15 cellular contexts compared by ENCODE assay signal in the genomic region with DNA sequence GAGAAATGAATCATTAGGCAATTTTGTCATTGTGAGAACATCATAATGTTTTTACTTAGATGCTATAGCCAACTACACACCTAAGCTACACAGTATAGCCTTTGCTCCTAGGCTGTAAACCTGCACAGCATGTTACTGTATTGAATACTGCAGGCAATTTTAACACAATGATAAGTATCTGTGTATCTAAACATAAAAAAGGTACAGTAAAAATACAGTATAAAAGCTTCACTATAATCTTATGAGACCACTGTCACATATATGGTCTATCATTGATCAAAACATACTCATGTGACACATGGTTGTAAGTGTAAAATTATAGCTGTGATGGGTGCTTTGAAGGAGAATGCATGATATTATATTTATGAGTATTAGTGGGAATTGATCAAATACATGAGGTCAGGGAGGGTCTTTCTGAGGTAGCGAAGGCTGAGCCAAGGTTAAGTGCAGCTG. TPM values are rescaled to one million over a fixed set of nuclear protein-coding genes. Genes with fewer than 3 reads are reported as not detected.
"Had no signal": no experiment of that assay in that cellular context is flagged by ENCODE, and none has a peak within 500 bp of the region (broad histone marks: within the 10 kb centered on the region; RNA-seq: fewer than 3 reads in every experiment).

No MANE protein-coding gene starts in this region.

- H3K79me2 ChIP-seq: parathyroid adenoma had no signal

- H3K27ac Mint-ChIP-seq: activated naive CD8-positive, alpha-beta T cell; immature natural killer cell; memory B cell; stimulated activated naive B cell treated with anti-CD40 and anti-IgM and Interleukin-4, amounts not matched to agents 10 μg/mL and 1 μg/mL and 100 μg/mL, for 72 hours; T-helper 2 cell treated with Interferon-gamma antibody and Interleukin-4, amounts not matched to agents 5 μg/mL and 100 μg/mL, for 36 hours had no signal

- H3K9ac ChIP-seq: parathyroid adenoma had no signal

- ATAC-seq: activated CD4-positive, CD25-positive, alpha-beta regulatory T cell treated with anti-CD3 and anti-CD28 coated beads, Interleukin-2, amount 50 U/mL, for 24 hours; stimulated activated naive B cell treated with anti-CD40 and anti-IgM and Interleukin-4, amounts not matched to agents 10 μg/mL and 1 μg/mL and 100 μg/mL, for 72 hours had no signal

- H3K9me3 ChIP-seq: esophagus squamous epithelium, tibial nerve had no signal

- H3K4me1 Mint-ChIP-seq: immature natural killer cell, memory B cell had no signal

- DNase-seq: activated CD4-positive, alpha-beta T cell treated with anti-CD3 and anti-CD28 coated beads, Interleukin-2, amount 50 U/mL, for 4 hours; activated gamma-delta T cell; activated T-cell treated with anti-CD3 and anti-CD28 coated beads, Interleukin-2, amount 50 U/mL, for 1 hour; amygdala; esophagus squamous epithelium; glutamatergic neuron; immature natural killer cell; retina; stimulated activated naive B cell treated with anti-CD40 and anti-IgM and Interleukin-4, amounts not matched to agents 10 μg/mL and 1 μg/mL and 100 μg/mL, for 72 hours had no signal

- H3K27me3 Mint-ChIP-seq: memory B cell; stimulated activated naive B cell treated with anti-CD40 and anti-IgM and Interleukin-4, amounts not matched to agents 10 μg/mL and 1 μg/mL and 100 μg/mL, for 72 hours had no signal

- H2AFZ ChIP-seq: parathyroid adenoma had no signal

- H3K4me1 ChIP-seq: parathyroid adenoma had no signal

- H3K27me3 ChIP-seq: esophagus squamous epithelium, tibial nerve had no signal

- H3K36me3 Mint-ChIP-seq: activated naive CD8-positive, alpha-beta T cell; immature natural killer cell; memory B cell; stimulated activated naive B cell treated with anti-CD40 and anti-IgM and Interleukin-4, amounts not matched to agents 10 μg/mL and 1 μg/mL and 100 μg/mL, for 72 hours had no signal

- H3K36me3 ChIP-seq: esophagus squamous epithelium, tibial nerve had no signal

- H3K4me3 Mint-ChIP-seq: activated naive CD8-positive, alpha-beta T cell; immature natural killer cell; memory B cell; stimulated activated naive B cell treated with anti-CD40 and anti-IgM and Interleukin-4, amounts not matched to agents 10 μg/mL and 1 μg/mL and 100 μg/mL, for 72 hours; T-helper 2 cell treated with Interferon-gamma antibody and Interleukin-4, amounts not matched to agents 5 μg/mL and 100 μg/mL, for 36 hours had no signal

- H3K4me3 ChIP-seq: esophagus squamous epithelium, tibial nerve had no signal

- H3K27ac ChIP-seq: esophagus squamous epithelium, parathyroid adenoma, tibial nerve had no signal

- H3K9me3 Mint-ChIP-seq: immature natural killer cell; memory B cell; stimulated activated naive B cell treated with anti-CD40 and anti-IgM and Interleukin-4, amounts not matched to agents 10 μg/mL and 1 μg/mL and 100 μg/mL, for 72 hours; T-helper 2 cell treated with Interferon-gamma antibody and Interleukin-4, amounts not matched to agents 5 μg/mL and 100 μg/mL, for 36 hours had no signal

RNA-seq across cellular contexts. Expression of a gene that starts 29.2 kb away (rescaled TPM):
- polyA plus RNA-seq: immature natural killer cell had no signal
